8 cellular contexts compared by ENCODE assay signal in genomic region chr15:89898628-89899302, GRCh38. TPM values are rescaled to one million over a fixed set of nuclear protein-coding genes. Genes with fewer than 3 reads are reported as not detected.
DNase-seq lines count a peak whose midpoint lies in the region; ATAC-seq, FAIRE-seq and TF ChIP-seq lines count a peak whose summit lies in the region.

No MANE protein-coding gene starts in this region.

- peaks cover 4% of the 10 kb centered on the region for H3K36me3 ChIP-seq in bronchial epithelial cell (ENCODE audit: control insufficient read depth, insufficient read depth, low read length)

- DNase-seq in Calu3 (peak; percentile 77), T-helper 1 cell (peak in 4 of 5 donors; percentile 25 to 44 (median 38)), bronchial epithelial cell (ENCODE audit: low read depth) (peak; percentile 67), middle frontal gyrus (ENCODE audit: extremely low spot score, low spot score) (peak; percentile 13), DMS79 (lab: John Stamatoyannopoulos, UW) (no peak)

- H3K27ac Mint-ChIP-seq in Calu3 (ENCODE audit: unreplicated experiment), result no peak overlapping the region

- TF ChIP-seq CTCF in Calu3 (IDR thresholded peaks at IDR 0.05; ENCODE audit: unreplicated experiment), result peak; percentile 86
- peak; percentile 96 for TF ChIP-seq CTCF in bronchial epithelial cell (IDR thresholded peaks at IDR 0.05; ENCODE audit: insufficient read depth, low read length, severe bottlenecking)

- H3K27me3 ChIP-seq in bronchial epithelial cell (ENCODE audit: control insufficient read depth, insufficient read depth, low read length), result no peaks in the 10 kb centered on the region

- H3K27me3 Mint-ChIP-seq in Calu3 (ENCODE audit: unreplicated experiment), result no peaks in the 10 kb centered on the region

- H3K4me3 ChIP-seq in bronchial epithelial cell (ENCODE audit: low read depth, low read length), result no peak overlapping the region

- TF ChIP-seq EP300 in Ishikawa (IDR thresholded peaks at IDR 0.05; ENCODE audit: borderline replicate concordance), result no peak

- CTCF ChIA-PET in Calu3 (lab: Charles Lee), result interaction anchor here (0.6 to 2.6 kb wide), 13 partner anchors 24 to 956 kb away, joined by 3 to 17 read pairs (median 5); no protein-coding TSS in a partner anchor

- peak; percentile 59 for ATAC-seq in GM18909 (IDR thresholded peaks at IDR 0.05; ENCODE audit: poor library complexity, unreplicated experiment)
- no peak for ATAC-seq in GM18517 (IDR thresholded peaks at IDR 0.05; ENCODE audit: unreplicated experiment)

- no peak for FAIRE-seq in bronchial epithelial cell (lab: Jason Lieb, UNC)

- H3K9me3 Mint-ChIP-seq in Calu3 (ENCODE audit: low read depth, unreplicated experiment), result no peaks in the 10 kb centered on the region

- peaks cover 10% of the 10 kb centered on the region for H3K36me3 Mint-ChIP-seq in Calu3 (ENCODE audit: insufficient read depth, unreplicated experiment)

- peak; percentile 73 for TF ChIP-seq RAD21 in Ishikawa (IDR thresholded peaks at IDR 0.05; ENCODE audit: low read depth)

- H3K4me1 Mint-ChIP-seq in Calu3 (ENCODE audit: low read depth, unreplicated experiment), result no peaks in the 10 kb centered on the region

- intact Hi-C loops in Calu3 (cut with micrococcal nuclease; ENCODE audit: unreplicated experiment), result loop anchor here (1.0 kb wide), 3 partner anchors 73 to 189 kb away; no protein-coding TSS in a partner anchor

- H3K4me3 Mint-ChIP-seq in Calu3 (ENCODE audit: low read depth, unreplicated experiment), result no peak overlapping the region

- BruUV-seq in Calu3 (replicated peaks; lab: Mats Ljungman, UMichigan), result no TSS peak

TF ChIP-seq in Ishikawa, 13 proteins besides CTCF, POLR2A, EP300 and RAD21:
- TF ChIP-seq FOXM1 (IDR thresholded peaks at IDR 0.05; ENCODE audit: borderline replicate concordance, low read depth) (no peak), CEBPB (IDR thresholded peaks at IDR 0.05) (no peak), YY1 (IDR thresholded peaks at IDR 0.05; ENCODE audit: low read depth) (no peak), REST (IDR thresholded peaks at IDR 0.05; ENCODE audit: low read depth) (no peak), NFIC (IDR thresholded peaks at IDR 0.05) (no peak), EGR1 (IDR thresholded peaks at IDR 0.05) (no peak), TCF12 (IDR thresholded peaks at IDR 0.05; ENCODE audit: low read depth) (no peak), ZBTB7A (IDR thresholded peaks at IDR 0.05; ENCODE audit: low read depth) (no peak)

RNA-seq across cellular contexts. Expression of gene AP3S2, which starts 5.0 kb away (rescaled TPM):
- total RNA-seq in Calu3 (2022), result 46.2 and 51.9 TPM in 2 replicates
- 50.6 and 51.3 TPM in 2 replicates for total RNA-seq in bronchial epithelial cell

RNA-seq across cellular contexts. Expression of gene ARPIN, which starts 14.0 kb away (rescaled TPM):
- total RNA-seq in Calu3 (2022) (19.1 and 20.1 TPM in 2 replicates), bronchial epithelial cell (4.5 and 12.9 TPM in 2 replicates)
